ENCODE assay signal across 9 cellular contexts in the genomic region with DNA sequence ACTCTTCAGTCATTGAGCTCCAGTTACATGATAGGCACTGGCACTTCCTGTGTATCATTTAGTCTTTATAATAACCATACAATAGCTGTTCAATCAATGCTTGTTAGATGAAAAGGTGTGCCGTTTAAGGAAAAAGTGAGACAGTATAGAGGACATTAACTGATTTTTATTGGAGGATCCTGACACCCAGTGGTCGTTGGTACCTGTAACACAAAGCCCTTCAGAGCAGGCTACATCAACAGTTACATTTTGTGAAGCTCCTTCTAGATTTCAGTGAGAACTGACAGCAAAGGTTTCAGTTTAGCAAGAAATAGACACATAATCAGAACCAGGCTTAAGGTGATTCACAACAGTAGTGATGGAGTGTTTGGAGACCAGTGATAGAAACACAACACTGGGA. TPM values are rescaled to one million over a fixed set of nuclear protein-coding genes. Genes with fewer than 3 reads are reported as not detected.
DNase-seq lines count a peak whose midpoint lies in the region; ATAC-seq and TF ChIP-seq lines count a peak whose summit lies in the region.
"Had no signal": no experiment of that assay in that cellular context is flagged by ENCODE, and none has a peak within 500 bp of the region (broad histone marks: within the 10 kb centered on the region; RNA-seq: fewer than 3 reads in every experiment).

No MANE protein-coding gene starts in this region.

- no peak overlapping the region for H3K27ac ChIP-seq in colonic mucosa
- no peak overlapping the region for H3K27ac ChIP-seq in uterus
- H3K27ac ChIP-seq: SJCRH30 had no signal

- H3K27me3 ChIP-seq in colonic mucosa: no peaks in the 10 kb centered on the region
- no peaks in the 10 kb centered on the region for H3K27me3 ChIP-seq in uterus
- H3K27me3 ChIP-seq: SJCRH30 had no signal

- H3K9ac ChIP-seq in colonic mucosa (ENCODE audit: low read depth in 2 of 2, low read length in 2 of 2): no peak overlapping the region

- no peak overlapping the region for H3K4me3 ChIP-seq in AG09309 (ENCODE audit: control insufficient read depth, low read depth, low read length)
- no peak overlapping the region for H3K4me3 ChIP-seq in epithelial cell of esophagus (ENCODE audit: low read length)
- H3K4me3 ChIP-seq in colonic mucosa: no peak overlapping the region
- H3K4me3 ChIP-seq in mucosa of descending colon: no peak overlapping the region
- H3K4me3 ChIP-seq in uterus: no peak overlapping the region
- H3K4me3 ChIP-seq: SJCRH30 had no signal

- H3K4me1 ChIP-seq in colonic mucosa (no peaks in the 10 kb centered on the region), mucosa of descending colon (ENCODE audit: low read depth) (no peaks in the 10 kb centered on the region), uterus (no peaks in the 10 kb centered on the region)
- H3K4me1 ChIP-seq: SJCRH30 had no signal

- H3K36me3 ChIP-seq in colonic mucosa (no peaks in the 10 kb centered on the region), mucosa of descending colon (ENCODE audit: low read depth) (no peaks in the 10 kb centered on the region), uterus (no peaks in the 10 kb centered on the region)
- H3K36me3 ChIP-seq: SJCRH30 had no signal

- peak; percentile 22 for TF ChIP-seq CTCF in AG09309 (IDR thresholded peaks at IDR 0.05; ENCODE audit: control insufficient read depth, insufficient read depth, low read depth, low read length, missing control alignments)
- TF ChIP-seq CTCF in epithelial cell of esophagus (IDR thresholded peaks at IDR 0.05; ENCODE audit: insufficient read depth, low read depth, low read length, missing control alignments): peak; percentile 42
- TF ChIP-seq CTCF in colonic mucosa (IDR thresholded peaks at IDR 0.05): no peak
- TF ChIP-seq CTCF in mucosa of descending colon (IDR thresholded peaks at IDR 0.05): no peak
- no peak for TF ChIP-seq CTCF in uterus (IDR thresholded peaks at IDR 0.05)

- H3K9me3 ChIP-seq in colonic mucosa (no peaks in the 10 kb centered on the region), mucosa of descending colon (no peaks in the 10 kb centered on the region), uterus (no peaks in the 10 kb centered on the region)
- H3K9me3 ChIP-seq: SJCRH30 had no signal

- peak; percentile 66 for ATAC-seq in GM18867 (IDR thresholded peaks at IDR 0.05; ENCODE audit: unreplicated experiment)
- ATAC-seq in mucosa of descending colon: no peak

- no peak for TF ChIP-seq POLR2A in uterus (IDR thresholded peaks at IDR 0.05)

- intact Hi-C loops in colonic mucosa (cut with DNase I) (no loop called here), mucosa of descending colon (cut with DNase I, micrococcal nuclease) (no loop called here), uterus (cut with DNase I; ENCODE audit: low total_unique reads) (no loop called here)

- no peak for DNase-seq in AG09309 (ENCODE audit: low read depth)
- DNase-seq in NCI-H69 (lab: John Stamatoyannopoulos, UW): peak; percentile 38
- DNase-seq in epithelial cell of esophagus (ENCODE audit: low read depth): peak; percentile 50
- no peak for DNase-seq in colonic mucosa
- DNase-seq in NCI-H187 treated with DMSO at 0.1 percent for 48 hours (lab: John Stamatoyannopoulos, UW): no peak
- DNase-seq in mucosa of descending colon: no peak
- no peak for DNase-seq in uterus

RNA-seq across cellular contexts. Expression of a gene that starts 44.2 kb away (rescaled TPM):
- total RNA-seq in colonic mucosa (under 1 TPM; 0.32 to 0.53 TPM), mucosa of descending colon (under 1 TPM; 0.60 to 0.73 (median 0.61) TPM), uterus (1 to 10 TPM in 2 of 4 donors, under 1 TPM in 1, not detected in 1; 0.59 to 9.2 (median 3.4) TPM)

Comparison
In these comparisons a context has a peak if more than half of its experiments do, and no peak if none do; other contexts are left out.
1. DNase-seq: peak in NCI-H69 (single experiment) and epithelial cell of esophagus (single experiment); none in AG09309 (single experiment), colonic mucosa (single experiment), NCI-H187 treated with DMSO at 0.1 percent for 48 hours (single experiment), mucosa of descending colon (0 of 3) and uterus (0 of 2).
2. CTCF ChIP-seq: peak in AG09309 (single experiment) and epithelial cell of esophagus (single experiment); none in colonic mucosa (single experiment), mucosa of descending colon (single experiment) and uterus (0 of 4).